ENCODE assay signal across 25 cellular contexts in the genomic region with DNA sequence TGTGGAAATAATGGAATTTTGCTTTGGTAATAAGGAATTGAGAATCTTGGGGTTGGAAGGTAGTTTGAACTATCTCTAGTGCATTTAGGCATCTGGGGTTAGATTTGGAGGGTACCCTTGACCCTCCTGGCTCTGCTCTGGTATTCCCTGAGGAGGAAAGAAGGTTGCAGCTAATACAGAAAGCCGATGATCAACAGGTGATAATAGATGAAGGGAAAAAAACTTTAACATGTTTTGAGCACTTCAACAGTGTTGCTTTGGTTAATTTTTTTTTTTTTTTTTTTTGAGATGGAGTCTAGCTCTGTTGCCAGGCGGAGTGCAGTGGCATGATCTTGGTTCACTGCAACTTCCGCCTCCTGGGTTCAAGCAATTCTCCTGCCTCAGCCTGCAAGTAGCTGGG. TPM values are rescaled to one million over a fixed set of nuclear protein-coding genes. Genes with fewer than 3 reads are reported as not detected.
"Had no signal": no experiment of that assay in that cellular context is flagged by ENCODE, and none has a peak within 500 bp of the region (broad histone marks: within the 10 kb centered on the region; RNA-seq: fewer than 3 reads in every experiment).

No MANE protein-coding gene starts in this region.

- ATAC-seq: activated T-cell treated with anti-CD3 and anti-CD28 coated beads, Interleukin-2, amount 50 U/mL, for 72 hours; PC-3; SK-N-SH treated with all-trans-retinoic acid at 6 μM for 48 hours; WTC11 had no signal

- H3K9me3 Mint-ChIP-seq: activated T-cell treated with anti-CD3 and anti-CD28 coated beads, Interleukin-2, amount 50 U/mL, for 72 hours; brain; T-helper 1 cell treated with Interleukin-12 subunit alpha and Interleukin-12 subunit beta and Interleukin-4 antibody, amounts not matched to agents 30 μg/mL and 1 μg/mL, for 36 hours; WTC11 had no signal

- DNase-seq: activated CD4-positive, alpha-beta T cell treated with anti-CD3 and anti-CD28 coated beads for 48 hours; activated CD4-positive, alpha-beta T cell treated with anti-CD3 and anti-CD28 coated beads, Interleukin-2, amount 50 U/mL, for 4 hours; activated CD4-positive, CD25-positive, alpha-beta regulatory T cell treated with anti-CD3 and anti-CD28 coated beads, Interleukin-2, amount 50 U/mL, for 72 hours; activated CD8-positive, alpha-beta memory T cell treated with anti-CD3 and anti-CD28 coated beads for 24 hours; activated naive CD4-positive, alpha-beta T cell treated with anti-CD3 and anti-CD28 coated beads, Interleukin-2, amount 50 U/mL, for 16 hours; activated T-cell treated with anti-CD3 and anti-CD28 coated beads, Interleukin-2, amount 50 U/mL, for 72 hours; amniotic stem cell; MM.1S; NCI-H1105 treated with DMSO at 0.1 percent for 48 hours; NCI-H1436 treated with DMSO at 0.1 percent for 48 hours; NCI-H187; NCI-H2081; NCI-H446; NCI-H524; PC-3; SHP77; SW 1271; T-helper 9 cell had no signal

- H3K4me3 Mint-ChIP-seq: activated T-cell treated with anti-CD3 and anti-CD28 coated beads, Interleukin-2, amount 50 U/mL, for 72 hours; brain; T-helper 1 cell treated with Interleukin-12 subunit alpha and Interleukin-12 subunit beta and Interleukin-4 antibody, amounts not matched to agents 30 μg/mL and 1 μg/mL, for 36 hours; WTC11 had no signal

- H3K27ac ChIP-seq: ascending aorta, SJSA1 had no signal

- H3K27me3 ChIP-seq: ascending aorta, SJSA1 had no signal

- FAIRE-seq: RCC 7860 had no signal

- H3K4me3 ChIP-seq: ascending aorta, SJSA1 had no signal

- H3K9me3 ChIP-seq: ascending aorta, SJSA1 had no signal

- H3K27ac Mint-ChIP-seq: brain; T-helper 1 cell treated with Interleukin-12 subunit alpha and Interleukin-12 subunit beta and Interleukin-4 antibody, amounts not matched to agents 30 μg/mL and 1 μg/mL, for 36 hours; WTC11 had no signal

RNA-seq across cellular contexts. Expression of a gene that starts 54.6 kb away (rescaled TPM):
- total RNA-seq: activated T-cell treated with anti-CD3 and anti-CD28 coated beads, Interleukin-2, amount 50 U/mL, for 72 hours; ascending aorta; PC-3; SJSA1; WTC11 had no signal
